ENCODE assay signal across 22 cellular contexts in genomic region chr3:53641397-53641796, GRCh38.
A peak's percentile ranks its signal among the peaks of the same experiment; 100 is the strongest.
DNase-seq lines count a peak whose midpoint lies in the region; ATAC-seq, FAIRE-seq and TF ChIP-seq lines count a peak whose summit lies in the region.
"Had no signal": no experiment of that assay in that cellular context is flagged by ENCODE, and none has a peak within 500 bp of the region (broad histone marks: within the 10 kb centered on the region; RNA-seq: fewer than 3 reads in every experiment).

No MANE protein-coding gene starts in this region.

- H3K4me1 Mint-ChIP-seq in activated T-cell treated with anti-CD3 and anti-CD28 coated beads, Interleukin-2, amount 50 U/mL, for 24 hours (ENCODE audit: low read depth), result no peaks in the 10 kb centered on the region
- H3K4me1 Mint-ChIP-seq: B cell had no signal

- WGBS in right lobe of liver (ENCODE audit: insufficient coverage, low coverage, low lambda C conversion rate, missing lambda C conversion rate), result 44% methylated on average over 4 of the region's 5 CpGs
- WGBS in HepG2 (ENCODE audit: low lambda C conversion rate), result 66% methylated on average over 5 of the region's 5 CpGs
- no CpG with 5 or more reads among the region's 5 CpGs for WGBS in trophoblast cell (ENCODE audit: extremely low coverage, insufficient coverage, insufficient read length)

- H4K91ac ChIP-seq in trophoblast cell (ENCODE audit: low read depth, low read length), result no peak overlapping the region

- H3K36me3 Mint-ChIP-seq in activated T-cell treated with anti-CD3 and anti-CD28 coated beads, Interleukin-2, amount 50 U/mL, for 24 hours (ENCODE audit: low read depth), result no peaks in the 10 kb centered on the region
- H3K36me3 Mint-ChIP-seq: CD8-positive, alpha-beta T cell had no signal

- CTCF ChIA-PET in HepG2 (lab: Yijun Ruan, JAX; ENCODE audit: low intra/inter-chr PET ratio, low total read pairs), result no interaction called here

- no peak overlapping the region for H3K4me2 ChIP-seq in HepG2 (ENCODE audit: low read depth, low read length)
- no peak overlapping the region for H3K4me2 ChIP-seq in trophoblast cell (ENCODE audit: low read length)
- H3K4me2 ChIP-seq: A549; BLaER1 treated with 17β-estradiol and CSF1 and Interleukin-3, amounts not matched to agents 10 nM and 100 nM had no signal

- H2BK5ac ChIP-seq in trophoblast cell (ENCODE audit: low read depth, low read length, poor library complexity), result no peak overlapping the region

- no peak for TF ChIP-seq RAD21 in HepG2 (CRISPR knock-in tag; IDR thresholded peaks at IDR 0.05)

- H3K4me3 ChIP-seq in right lobe of liver, result no peak overlapping the region
- no peak overlapping the region for H3K4me3 ChIP-seq in HepG2 (replicated peaks in 1 of 3; ENCODE audit: insufficient read depth in 1 of 3, low read depth in 2 of 3, low read length in 3 of 3)
- H3K4me3 ChIP-seq in trophoblast cell (ENCODE audit: low read depth, low read length), result no peak overlapping the region
- H3K4me3 ChIP-seq in ascending aorta, result no peak overlapping the region
- H3K4me3 ChIP-seq: A549; BLaER1 treated with 17β-estradiol and CSF1 and Interleukin-3, amounts not matched to agents 10 nM and 100 nM had no signal

- H4K20me1 ChIP-seq in HepG2 (ENCODE audit: insufficient read depth, low read length), result no peaks in the 10 kb centered on the region
- H4K20me1 ChIP-seq: BLaER1 treated with 17β-estradiol and CSF1 and Interleukin-3, amounts not matched to agents 10 nM and 100 nM had no signal

- POLR2A ChIA-PET in HepG2 (lab: Yijun Ruan, JAX), result no interaction called here

- ATAC-seq in right lobe of liver, result peak in 3 of 4 donors; percentile 38 to 51 (median 47)
- no peak for ATAC-seq in HepG2
- ATAC-seq: A549; CD8-positive, alpha-beta T cell had no signal

- no peak overlapping the region for H3K27ac ChIP-seq in right lobe of liver
- no peak overlapping the region for H3K27ac ChIP-seq in HepG2 (ENCODE audit: extremely low read length, insufficient read depth, low read length)
- no peak overlapping the region for H3K27ac ChIP-seq in trophoblast cell (ENCODE audit: low read depth, low read length)
- H3K27ac ChIP-seq in ascending aorta, result no peak overlapping the region
- H3K27ac ChIP-seq: 22Rv1; A549; BLaER1 treated with 17β-estradiol and CSF1 and Interleukin-3, amounts not matched to agents 10 nM and 100 nM; C4-2B had no signal

- H3K9ac ChIP-seq in HepG2 (ENCODE audit: insufficient read depth, low read depth, low read length) (no peak overlapping the region), trophoblast cell (ENCODE audit: low read length) (no peak overlapping the region)
- H3K9ac ChIP-seq: BLaER1 treated with 17β-estradiol and CSF1 and Interleukin-3, amounts not matched to agents 10 nM and 100 nM had no signal

- no peak overlapping the region for H3K18ac ChIP-seq in trophoblast cell (ENCODE audit: low read length)

- no peaks in the 10 kb centered on the region for H3K9me3 Mint-ChIP-seq in activated T-cell treated with anti-CD3 and anti-CD28 coated beads, Interleukin-2, amount 50 U/mL, for 24 hours
- H3K9me3 Mint-ChIP-seq: CD4-positive, alpha-beta T cell; CD8-positive, alpha-beta T cell had no signal

- H3K4me3 Mint-ChIP-seq in activated T-cell treated with anti-CD3 and anti-CD28 coated beads, Interleukin-2, amount 50 U/mL, for 24 hours, result no peak overlapping the region
- H3K4me3 Mint-ChIP-seq: B cell; CD4-positive, alpha-beta T cell; CD8-positive, alpha-beta T cell had no signal

- no peak overlapping the region for H3K4ac ChIP-seq in trophoblast cell (ENCODE audit: low read depth, low read length)

- no peak overlapping the region for H2AK5ac ChIP-seq in trophoblast cell (ENCODE audit: low read length)

- H3K23ac ChIP-seq in trophoblast cell (ENCODE audit: low read length), result peak overlapping the region; percentile 84

- no peaks in the 10 kb centered on the region for H3K27me3 ChIP-seq in right lobe of liver
- H3K27me3 ChIP-seq in HepG2 (ENCODE audit: control insufficient read depth in 1 of 2, insufficient read depth in 2 of 2, low read length in 2 of 2), result no peaks in the 10 kb centered on the region
- no peaks in the 10 kb centered on the region for H3K27me3 ChIP-seq in trophoblast cell (ENCODE audit: insufficient read depth, low read length)
- H3K27me3 ChIP-seq in ascending aorta, result no peaks in the 10 kb centered on the region
- H3K27me3 ChIP-seq: BLaER1 treated with 17β-estradiol and CSF1 and Interleukin-3, amounts not matched to agents 10 nM and 100 nM had no signal

- DNase-seq in right lobe of liver (no peak), HepG2 (ENCODE audit: low spot score) (no peak), iPS-NIHi7 (ENCODE audit: extremely low spot score) (peak; percentile 5), trophoblast cell (no peak), ascending aorta (ENCODE audit: low spot score in 2 of 2) (no peak)
- no peak for DNase-seq in activated T-cell treated with anti-CD3 and anti-CD28 coated beads, Interleukin-2, amount 50 U/mL, for 24 hours
- DNase-seq: AML-193; Caco-2; Calu3; CD4-positive, alpha-beta T cell; CD8-positive, alpha-beta T cell; DMS79 treated with DMSO at 0.1 percent for 48 hours; GF-D8 had no signal

- H3K79me2 ChIP-seq in HepG2 (ENCODE audit: insufficient read depth, low read length), result no peaks in the 10 kb centered on the region
- H3K79me2 ChIP-seq in trophoblast cell (ENCODE audit: control insufficient read depth, insufficient read depth, low read length, poor library complexity), result no peaks in the 10 kb centered on the region

- H3K27me3 Mint-ChIP-seq in activated T-cell treated with anti-CD3 and anti-CD28 coated beads, Interleukin-2, amount 50 U/mL, for 24 hours, result peaks cover 22% of the 10 kb centered on the region

- H3K9me3 ChIP-seq in right lobe of liver, result no peaks in the 10 kb centered on the region
- no peaks in the 10 kb centered on the region for H3K9me3 ChIP-seq in HepG2 (ENCODE audit: low read length)
- H3K9me3 ChIP-seq in trophoblast cell (ENCODE audit: insufficient read depth, low read depth, low read length), result no peaks in the 10 kb centered on the region
- H3K9me3 ChIP-seq in ascending aorta, result no peaks in the 10 kb centered on the region
- H3K9me3 ChIP-seq: A549; BLaER1 treated with 17β-estradiol and CSF1 and Interleukin-3, amounts not matched to agents 10 nM and 100 nM; Caco-2 had no signal

- no peak overlapping the region for H3K14ac ChIP-seq in trophoblast cell (ENCODE audit: low read length)

- FAIRE-seq in HepG2 (lab: Jason Lieb, UNC), result no peak
- FAIRE-seq: A549, D721Med, G401.6, GM12891, GM19239 had no signal

- TF ChIP-seq POLR2A in right lobe of liver (IDR thresholded peaks at IDR 0.05) (no peak), HepG2 (IDR thresholded peaks at IDR 0.05; ENCODE audit: insufficient read depth in 1 of 2, low read depth in 2 of 2, low read length in 2 of 2) (no peak)

- H2AFZ ChIP-seq in HepG2 (ENCODE audit: low read length), result no peak overlapping the region
- no peak overlapping the region for H2AFZ ChIP-seq in trophoblast cell (ENCODE audit: insufficient read depth, low read length, poor library complexity)

- H3K79me1 ChIP-seq in trophoblast cell (ENCODE audit: low read length), result no peaks in the 10 kb centered on the region

- BruUV-seq in HepG2 (replicated peaks; lab: Mats Ljungman, UMichigan), result no TSS peak

- no peak overlapping the region for H4K8ac ChIP-seq in trophoblast cell (ENCODE audit: low read depth, low read length)

- TF ChIP-seq CTCF in right lobe of liver (IDR thresholded peaks at IDR 0.05), result no peak
- TF ChIP-seq CTCF in HepG2 (CRISPR knock-in tag; IDR thresholded peaks at IDR 0.05), result no peak
- no peak for TF ChIP-seq CTCF in ascending aorta (IDR thresholded peaks at IDR 0.05)

- intact Hi-C loops in right lobe of liver (cut with DNase I) (no loop called here), HepG2 (cut with micrococcal nuclease; ENCODE audit: unreplicated experiment) (no loop called here), ascending aorta (cut with DNase I) (no loop called here)

- no peak overlapping the region for H2BK12ac ChIP-seq in trophoblast cell (ENCODE audit: low read length)

- no peak overlapping the region for H4K12ac ChIP-seq in trophoblast cell (ENCODE audit: low read depth, low read length)

- H3K27ac Mint-ChIP-seq in activated T-cell treated with anti-CD3 and anti-CD28 coated beads, Interleukin-2, amount 50 U/mL, for 24 hours, result no peak overlapping the region
- H3K27ac Mint-ChIP-seq: B cell; CD4-positive, alpha-beta T cell; CD8-positive, alpha-beta T cell had no signal

- no peak overlapping the region for H2BK120ac ChIP-seq in trophoblast cell (ENCODE audit: insufficient read depth, low read length, poor library complexity)

- TF ChIP-seq EP300 in HepG2 (IDR thresholded peaks at IDR 0.05; ENCODE audit: low read depth in 2 of 2, low read length in 2 of 2) (no peak), HepG2 (CRISPR knock-in tag; IDR thresholded peaks at IDR 0.05; ENCODE audit: borderline replicate concordance) (no peak)

- in situ Hi-C loops in HepG2 (cut with HindIII; ENCODE audit: extremely low pct_ligation_motif_present, low pct_unique_long_range_greater_than_20kb), result no loop called here

- H3K36me3 ChIP-seq in right lobe of liver, result no peaks in the 10 kb centered on the region
- no peaks in the 10 kb centered on the region for H3K36me3 ChIP-seq in HepG2 (replicated peaks in 1 of 2; ENCODE audit: control insufficient read depth in 1 of 2, insufficient read depth in 2 of 2, low read length in 2 of 2)
- no peaks in the 10 kb centered on the region for H3K36me3 ChIP-seq in trophoblast cell (ENCODE audit: control insufficient read depth in 1 of 2, insufficient read depth in 2 of 2, low read length in 2 of 2)
- no peaks in the 10 kb centered on the region for H3K36me3 ChIP-seq in ascending aorta
- H3K36me3 ChIP-seq: BLaER1 treated with 17β-estradiol and CSF1 and Interleukin-3, amounts not matched to agents 10 nM and 100 nM had no signal

- H3K4me1 ChIP-seq in right lobe of liver (no peaks in the 10 kb centered on the region), HepG2 (ENCODE audit: insufficient read depth, low read length) (no peaks in the 10 kb centered on the region), trophoblast cell (ENCODE audit: control insufficient read depth in 1 of 2, insufficient read depth in 2 of 2, low read length in 2 of 2) (no peaks in the 10 kb centered on the region), ascending aorta (no peaks in the 10 kb centered on the region)
- H3K4me1 ChIP-seq: A549; BLaER1 treated with 17β-estradiol and CSF1 and Interleukin-3, amounts not matched to agents 10 nM and 100 nM; Caco-2 had no signal

TF ChIP-seq in HepG2, 621 proteins besides CTCF, POLR2A, EP300 and RAD21 (continues in another document):
- TF ChIP-seq ZFP91 (CRISPR knock-in tag; IDR thresholded peaks at IDR 0.05; ENCODE audit: borderline replicate concordance), result no peak
